Comparison of ENCODE assay signal across 34 cellular contexts in the genomic region with DNA sequence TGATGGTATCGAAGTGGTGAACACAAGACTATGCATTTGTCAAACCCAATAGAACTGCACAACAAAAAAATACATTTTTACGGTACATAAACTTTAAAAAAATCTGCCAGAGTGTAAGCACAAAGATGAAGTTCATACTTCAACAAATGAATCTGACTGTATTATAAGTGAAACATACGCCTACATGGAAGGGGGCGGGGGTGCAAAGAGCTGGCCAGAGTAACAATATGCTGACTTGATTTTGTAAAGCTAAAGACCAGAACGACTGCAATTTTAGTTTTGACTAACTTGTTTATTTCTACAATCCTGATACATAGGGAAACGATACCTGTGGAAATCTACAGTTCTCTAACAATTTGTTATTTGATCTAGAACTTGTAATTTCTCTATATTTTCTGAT.
"Had no signal": no experiment of that assay in that cellular context is flagged by ENCODE, and none has a peak within 500 bp of the region (broad histone marks: within the 10 kb centered on the region; RNA-seq: fewer than 3 reads in every experiment).

No MANE protein-coding gene starts in this region.

- DNase-seq: activated effector memory CD4-positive, alpha-beta T cell treated with anti-CD3 and anti-CD28 coated beads, Interleukin-2, amount 50 U/mL, for 16 hours; activated effector memory CD4-positive, alpha-beta T cell treated with Interleukin-2 at 50 U/mL for 16 hours; activated gamma-delta T cell; activated gamma-delta T cell treated with Interleukin-2 at 50 U/mL for 16 hours; activated naive CD4-positive, alpha-beta T cell; activated naive CD4-positive, alpha-beta T cell treated with anti-CD3 and anti-CD28 coated beads for 36 hours; activated naive CD4-positive, alpha-beta T cell treated with anti-CD3 and anti-CD28 coated beads, Interleukin-2, amount 10 ng/mL, durations not matched to agents 7 days and 5 days; activated naive CD4-positive, alpha-beta T cell treated with anti-CD3 and anti-CD28 coated beads, Interleukin-2, amount 50 U/mL, for 16 hours; activated naive CD4-positive, alpha-beta T cell treated with Interleukin-2 at 50 U/mL for 16 hours; activated naive CD8-positive, alpha-beta T cell treated with anti-CD3 and anti-CD28 coated beads for 36 hours; activated naive CD8-positive, alpha-beta T cell treated with anti-CD3 and anti-CD28 coated beads, Interleukin-2, amount 10 ng/mL, durations not matched to agents 7 days and 5 days; activated naive CD8-positive, alpha-beta T cell treated with anti-CD3 and anti-CD28 coated beads, Interleukin-2, amount 50 U/mL, for 24 hours; activated T-cell treated with anti-CD3 and anti-CD28 coated beads, Interleukin-2, amount 50 U/mL, for 1 hour; activated T-cell treated with anti-CD3 and anti-CD28 coated beads, Interleukin-2, amount 50 U/mL, for 24 hours; activated T-cell treated with anti-CD3 and anti-CD28 coated beads, Interleukin-2, amount 50 U/mL, for 4 hours; activated T-cell treated with anti-CD3 and anti-CD28 coated beads, Interleukin-2, amount 50 U/mL, for 48 hours; activated T-cell treated with anti-CD3 and anti-CD28 coated beads, Interleukin-2, amount 50 U/mL, for 72 hours; adrenal gland; amniotic stem cell; amygdala; anterior cingulate cortex; aorta; body of pancreas; brain microvascular endothelial cell; caudate nucleus; central memory CD4-positive, alpha-beta T cell; cerebellar nuclear complex had no signal

- H3K27ac Mint-ChIP-seq: activated naive CD4-positive, alpha-beta T cell treated with anti-CD3 and anti-CD28 coated beads for 36 hours; activated naive CD4-positive, alpha-beta T cell treated with anti-CD3 and anti-CD28 coated beads, Interleukin-2, amount 10 ng/mL, durations not matched to agents 7 days and 5 days; activated naive CD4-positive, alpha-beta T cell treated with anti-CD3 and anti-CD28 coated beads, Interleukin-2, amount 50 U/mL, for 24 hours; activated naive CD4-positive, alpha-beta T cell treated with anti-CD3 and anti-CD28 coated beads, Interleukin-2, amount 50 U/mL, for 72 hours; activated naive CD8-positive, alpha-beta T cell; activated naive CD8-positive, alpha-beta T cell treated with anti-CD3 and anti-CD28 coated beads for 36 hours; activated naive CD8-positive, alpha-beta T cell treated with anti-CD3 and anti-CD28 coated beads, Interleukin-2, amount 10 ng/mL, durations not matched to agents 7 days and 5 days; activated naive CD8-positive, alpha-beta T cell treated with anti-CD3 and anti-CD28 coated beads, Interleukin-2, amount 50 U/mL, for 24 hours; activated T-cell treated with anti-CD3 and anti-CD28 coated beads, Interleukin-2, amount 50 U/mL, for 24 hours; activated T-cell treated with anti-CD3 and anti-CD28 coated beads, Interleukin-2, amount 50 U/mL, for 72 hours; activated T-helper 1 cell treated with anti-CD3 and anti-CD28 coated beads, Interleukin-12 subunit alpha, Interleukin-12 subunit beta, Interleukin-2, Interleukin-4 antibody, amounts not matched to agents 30 ng/mL and 10 ng/mL and 1 ng/mL, durations not matched to agents 14 hours and 24 hours and 36 hours; activated T-helper 17 cell treated with anti-CD3 and anti-CD28 coated beads, Interleukin-2, amount 50 U/mL, for 72 hours; activated T-helper 2 cell treated with anti-CD3 and anti-CD28 coated beads, Interferon-gamma antibody, Interleukin-2, Interleukin-4, amounts not matched to agents 10 μg/mL and 5 μg/mL and 100 μg/mL, durations not matched to agents 14 hours and 24 hours and 36 hours had no signal

- ATAC-seq: activated naive CD4-positive, alpha-beta T cell treated with anti-CD3 and anti-CD28 coated beads, Interleukin-2, amount 50 U/mL, for 72 hours; activated naive CD8-positive, alpha-beta T cell treated with anti-CD3 and anti-CD28 coated beads, Interleukin-2, amount 50 U/mL, for 24 hours; activated T-cell treated with anti-CD3 and anti-CD28 coated beads, Interleukin-2, amount 50 U/mL, for 4 hours; activated T-cell treated with anti-CD3 and anti-CD28 coated beads, Interleukin-2, amount 50 U/mL, for 72 hours; activated T-helper 17 cell treated with anti-CD3 and anti-CD28 coated beads, Interleukin-2, amount 50 U/mL, for 72 hours; body of pancreas had no signal

- H3K36me3 Mint-ChIP-seq: activated naive CD4-positive, alpha-beta T cell treated with anti-CD3 and anti-CD28 coated beads, Interleukin-2, amount 10 ng/mL, durations not matched to agents 7 days and 5 days; activated naive CD4-positive, alpha-beta T cell treated with anti-CD3 and anti-CD28 coated beads, Interleukin-2, amount 50 U/mL, for 24 hours; activated naive CD4-positive, alpha-beta T cell treated with anti-CD3 and anti-CD28 coated beads, Interleukin-2, amount 50 U/mL, for 72 hours; activated naive CD8-positive, alpha-beta T cell; activated naive CD8-positive, alpha-beta T cell treated with anti-CD3 and anti-CD28 coated beads for 36 hours; activated naive CD8-positive, alpha-beta T cell treated with anti-CD3 and anti-CD28 coated beads, Interleukin-2, amount 10 ng/mL, durations not matched to agents 7 days and 5 days had no signal

- H3K4me3 Mint-ChIP-seq: activated naive CD4-positive, alpha-beta T cell treated with anti-CD3 and anti-CD28 coated beads for 36 hours; activated naive CD4-positive, alpha-beta T cell treated with anti-CD3 and anti-CD28 coated beads, Interleukin-2, amount 10 ng/mL, durations not matched to agents 7 days and 5 days; activated naive CD4-positive, alpha-beta T cell treated with anti-CD3 and anti-CD28 coated beads, Interleukin-2, amount 50 U/mL, for 24 hours; activated naive CD8-positive, alpha-beta T cell; activated naive CD8-positive, alpha-beta T cell treated with anti-CD3 and anti-CD28 coated beads for 36 hours; activated naive CD8-positive, alpha-beta T cell treated with anti-CD3 and anti-CD28 coated beads, Interleukin-2, amount 10 ng/mL, durations not matched to agents 7 days and 5 days; activated naive CD8-positive, alpha-beta T cell treated with anti-CD3 and anti-CD28 coated beads, Interleukin-2, amount 50 U/mL, for 24 hours; activated T-cell treated with anti-CD3 and anti-CD28 coated beads, Interleukin-2, amount 50 U/mL, for 24 hours; activated T-cell treated with anti-CD3 and anti-CD28 coated beads, Interleukin-2, amount 50 U/mL, for 4 hours; activated T-cell treated with anti-CD3 and anti-CD28 coated beads, Interleukin-2, amount 50 U/mL, for 72 hours; activated T-helper 1 cell treated with anti-CD3 and anti-CD28 coated beads, Interleukin-12 subunit alpha, Interleukin-12 subunit beta, Interleukin-2, Interleukin-4 antibody, amounts not matched to agents 30 ng/mL and 10 ng/mL and 1 ng/mL, durations not matched to agents 14 hours and 24 hours and 36 hours; activated T-helper 17 cell treated with anti-CD3 and anti-CD28 coated beads, Interleukin-2, amount 50 U/mL, for 72 hours; central memory CD8-positive, alpha-beta T cell had no signal

- H3K4me1 Mint-ChIP-seq: activated naive CD4-positive, alpha-beta T cell treated with anti-CD3 and anti-CD28 coated beads, Interleukin-2, amount 10 ng/mL, durations not matched to agents 7 days and 5 days; activated naive CD4-positive, alpha-beta T cell treated with anti-CD3 and anti-CD28 coated beads, Interleukin-2, amount 50 U/mL, for 24 hours; activated naive CD8-positive, alpha-beta T cell treated with anti-CD3 and anti-CD28 coated beads for 36 hours; activated naive CD8-positive, alpha-beta T cell treated with anti-CD3 and anti-CD28 coated beads, Interleukin-2, amount 10 ng/mL, durations not matched to agents 7 days and 5 days; activated naive CD8-positive, alpha-beta T cell treated with anti-CD3 and anti-CD28 coated beads, Interleukin-2, amount 50 U/mL, for 24 hours; activated T-helper 17 cell treated with anti-CD3 and anti-CD28 coated beads, Interleukin-2, amount 50 U/mL, for 72 hours; central memory CD8-positive, alpha-beta T cell had no signal

- H3K27me3 Mint-ChIP-seq: activated naive CD4-positive, alpha-beta T cell treated with anti-CD3 and anti-CD28 coated beads, Interleukin-2, amount 10 ng/mL, durations not matched to agents 7 days and 5 days; activated naive CD4-positive, alpha-beta T cell treated with anti-CD3 and anti-CD28 coated beads, Interleukin-2, amount 50 U/mL, for 24 hours; activated naive CD8-positive, alpha-beta T cell; activated naive CD8-positive, alpha-beta T cell treated with anti-CD3 and anti-CD28 coated beads for 36 hours; activated naive CD8-positive, alpha-beta T cell treated with anti-CD3 and anti-CD28 coated beads, Interleukin-2, amount 10 ng/mL, durations not matched to agents 7 days and 5 days; activated naive CD8-positive, alpha-beta T cell treated with anti-CD3 and anti-CD28 coated beads, Interleukin-2, amount 50 U/mL, for 24 hours; activated T-cell treated with anti-CD3 and anti-CD28 coated beads, Interleukin-2, amount 50 U/mL, for 24 hours; activated T-helper 17 cell treated with anti-CD3 and anti-CD28 coated beads, Interleukin-2, amount 50 U/mL, for 72 hours; central memory CD8-positive, alpha-beta T cell had no signal
